Comparison of ENCODE assay signal across 9 cellular contexts in the genomic region with DNA sequence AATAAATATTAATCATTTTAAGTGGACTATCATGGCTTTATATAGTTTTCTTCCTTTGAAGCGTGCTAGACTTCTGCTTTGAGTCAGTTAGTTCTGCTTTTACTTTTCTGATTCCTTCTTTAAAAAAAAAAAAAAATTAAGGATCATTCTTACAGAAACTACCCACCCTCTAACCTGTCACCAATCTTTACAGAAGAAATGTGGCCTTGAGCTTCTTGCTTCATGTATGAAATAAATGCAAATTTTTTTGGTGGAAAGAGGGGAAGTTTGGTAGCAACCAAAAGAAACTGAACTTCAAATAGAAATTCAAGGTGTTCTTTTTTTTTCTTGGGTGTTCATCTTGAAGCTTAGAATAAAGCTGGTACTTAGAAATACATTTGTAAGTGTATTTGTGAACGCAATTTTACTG. TPM values are rescaled to one million over a fixed set of nuclear protein-coding genes. Genes with fewer than 3 reads are reported as not detected.
DNase-seq lines count a peak whose midpoint lies in the region; ATAC-seq lines count a peak whose summit lies in the region.
"Had no signal": no experiment of that assay in that cellular context is flagged by ENCODE, and none has a peak within 500 bp of the region (broad histone marks: within the 10 kb centered on the region; RNA-seq: fewer than 3 reads in every experiment).

No MANE protein-coding gene starts in this region.

- ATAC-seq in activated T-cell treated with anti-CD3 and anti-CD28 coated beads, Interleukin-2, amount 50 U/mL, for 72 hours (replicated peaks in 1 of 2): peak; percentile 27 to 28
- ATAC-seq in HG03139 (IDR thresholded peaks at IDR 0.05; ENCODE audit: unreplicated experiment): no peak
- no peak for ATAC-seq in GM21825 (IDR thresholded peaks at IDR 0.05; ENCODE audit: unreplicated experiment)
- no peak for ATAC-seq in GM18520 (IDR thresholded peaks at IDR 0.05; ENCODE audit: unreplicated experiment)

- H3K4me3 Mint-ChIP-seq in activated T-cell treated with anti-CD3 and anti-CD28 coated beads, Interleukin-2, amount 50 U/mL, for 72 hours: peak overlapping the region; percentile 68 to 82
- H3K4me3 Mint-ChIP-seq in dendritic cell treated with granulocyte-macrophage colony-stimulating factor and Interleukin-4, amounts not matched to agents 40 ng/mL and 50 ng/mL, for 4 days: peak overlapping the region; percentile 71

- H3K4me1 Mint-ChIP-seq in activated T-cell treated with anti-CD3 and anti-CD28 coated beads, Interleukin-2, amount 50 U/mL, for 72 hours (ENCODE audit: low read depth): peaks cover 51% of the 10 kb centered on the region
- peaks cover 33% of the 10 kb centered on the region for H3K4me1 Mint-ChIP-seq in dendritic cell treated with granulocyte-macrophage colony-stimulating factor and Interleukin-4, amounts not matched to agents 40 ng/mL and 50 ng/mL, for 4 days (ENCODE audit: low read depth)

- H3K27ac Mint-ChIP-seq in activated T-cell treated with anti-CD3 and anti-CD28 coated beads, Interleukin-2, amount 50 U/mL, for 72 hours: peak overlapping the region; percentile 94
- peak overlapping the region; percentile 87 for H3K27ac Mint-ChIP-seq in dendritic cell treated with granulocyte-macrophage colony-stimulating factor and Interleukin-4, amounts not matched to agents 40 ng/mL and 50 ng/mL, for 4 days

- intact Hi-C loops in dendritic cell treated with granulocyte-macrophage colony-stimulating factor and Interleukin-4, amounts not matched to agents 40 ng/mL and 50 ng/mL, for 4 days (cut with micrococcal nuclease): no loop called here

- peak overlapping the region; percentile 95 for H3K27ac ChIP-seq in temporal lobe (ENCODE audit: low read depth, low read length)

- H3K27me3 Mint-ChIP-seq in activated T-cell treated with anti-CD3 and anti-CD28 coated beads, Interleukin-2, amount 50 U/mL, for 72 hours (ENCODE audit: low read depth): no peaks in the 10 kb centered on the region
- H3K27me3 Mint-ChIP-seq in dendritic cell treated with granulocyte-macrophage colony-stimulating factor and Interleukin-4, amounts not matched to agents 40 ng/mL and 50 ng/mL, for 4 days: no peaks in the 10 kb centered on the region

- H3K9me3 Mint-ChIP-seq in activated T-cell treated with anti-CD3 and anti-CD28 coated beads, Interleukin-2, amount 50 U/mL, for 72 hours: peaks cover 0 to 1% of the 10 kb centered on the region in 2 donors
- H3K9me3 Mint-ChIP-seq in dendritic cell treated with granulocyte-macrophage colony-stimulating factor and Interleukin-4, amounts not matched to agents 40 ng/mL and 50 ng/mL, for 4 days: no peaks in the 10 kb centered on the region

- peaks cover 3 to 17% of the 10 kb centered on the region in 2 donors for H3K36me3 Mint-ChIP-seq in activated T-cell treated with anti-CD3 and anti-CD28 coated beads, Interleukin-2, amount 50 U/mL, for 72 hours (ENCODE audit: insufficient read depth in 2 of 2)
- peaks cover 22% of the 10 kb centered on the region for H3K36me3 Mint-ChIP-seq in dendritic cell treated with granulocyte-macrophage colony-stimulating factor and Interleukin-4, amounts not matched to agents 40 ng/mL and 50 ng/mL, for 4 days (ENCODE audit: low read depth)

- DNase-seq in activated T-cell treated with anti-CD3 and anti-CD28 coated beads, Interleukin-2, amount 50 U/mL, for 72 hours: no peak
- DNase-seq in activated T-cell treated with anti-CD3 and anti-CD28 coated beads for 4 hours (no peak), NOMO-1 treated with DMSO at 0.1 percent for 48 hours (lab: John Stamatoyannopoulos, UW; ENCODE audit: unreplicated experiment) (peak; percentile 81)
- DNase-seq: NCI-H226 had no signal

RNA-seq across cellular contexts. Expression of gene EVI2A, which starts 2.2 kb away (rescaled TPM):
- total RNA-seq in activated T-cell treated with anti-CD3 and anti-CD28 coated beads, Interleukin-2, amount 50 U/mL, for 72 hours: 10 to 100 TPM; 31.9 to 39.3 TPM
- 3.0 TPM for total RNA-seq in temporal lobe

RNA-seq across cellular contexts. Expression of gene EVI2B, which starts 5.4 kb away (rescaled TPM):
- total RNA-seq in activated T-cell treated with anti-CD3 and anti-CD28 coated beads, Interleukin-2, amount 50 U/mL, for 72 hours: 10 to 100 TPM; 28.0 to 37.3 TPM
- total RNA-seq in temporal lobe: 0.49 TPM

RNA-seq across cellular contexts. Expression of gene OMG, which starts 22.2 kb away (rescaled TPM):
- 1 to 10 TPM in 1 of 2 donors, under 1 TPM in 1; 0.42 to 1.1 TPM for total RNA-seq in activated T-cell treated with anti-CD3 and anti-CD28 coated beads, Interleukin-2, amount 50 U/mL, for 72 hours
- 4.7 TPM for total RNA-seq in temporal lobe

Comparison
In these comparisons a context has a peak if more than half of its experiments do, and no peak if none do; other contexts are left out.
1. ATAC-seq: peak in activated T-cell treated with anti-CD3 and anti-CD28 coated beads, Interleukin-2, amount 50 U/mL, for 72 hours (2 of 2); none in HG03139 (single experiment), GM21825 (single experiment) and GM18520 (single experiment).
2. RNA of gene EVI2B, which starts 5.4 kb away (total RNA-seq): 28.0 to 37.3 TPM in activated T-cell treated with anti-CD3 and anti-CD28 coated beads, Interleukin-2, amount 50 U/mL, for 72 hours; 0.49 TPM in temporal lobe (single experiment); every median in the first group is over 10 times any median in the second.